ENCODE assay signal across 17 cellular contexts in genomic region chr16:57512296-57513001, GRCh38. TPM values are rescaled to one million over a fixed set of nuclear protein-coding genes. Genes with fewer than 3 reads are reported as not detected.
A peak's percentile ranks its signal among the peaks of the same experiment; 100 is the strongest.
DNase-seq lines count a peak whose midpoint lies in the region; ATAC-seq and TF ChIP-seq lines count a peak whose summit lies in the region.
"Had no signal": no experiment of that assay in that cellular context is flagged by ENCODE, and none has a peak within 500 bp of the region (broad histone marks: within the 10 kb centered on the region; RNA-seq: fewer than 3 reads in every experiment).

No MANE protein-coding gene starts in this region.

- peak overlapping the region; percentile 98 for H2AK5ac ChIP-seq in trophoblast cell (ENCODE audit: low read length)

- H2BK120ac ChIP-seq in trophoblast cell (ENCODE audit: insufficient read depth, low read length, poor library complexity) = peak overlapping the region; percentile 100

- H3K79me1 ChIP-seq in trophoblast cell (ENCODE audit: low read length) = peaks cover 82% of the 10 kb centered on the region

- intact Hi-C loops in right cardiac atrium (cut with DNase I) (loop anchor here in 2 of 4 donors (10.0 kb wide), 3 partner anchors 48 to 208 kb away; partner anchors contain the start of gene POLR2C (in 1 of the 2)), heart right ventricle (cut with DNase I) (loop anchor here in 2 of 10 donors (10.0 kb wide), 3 partner anchors 48 to 208 kb away; partner anchors contain the start of gene POLR2C (in 1 of the 2))

- peak overlapping the region; percentile 86 for H4K8ac ChIP-seq in trophoblast cell (ENCODE audit: low read depth, low read length)

- H3K36me3 ChIP-seq in heart right ventricle (peaks cover 0 to 49% (median 0%) of the 10 kb centered on the region in 9 donors), trophoblast cell (ENCODE audit: control insufficient read depth in 1 of 2, insufficient read depth in 2 of 2, low read length in 2 of 2) (peaks cover 0 to 5% of the 10 kb centered on the region in 2 experiments)

- H3K4me3 ChIP-seq in right cardiac atrium (ENCODE audit: low read length) = no peak overlapping the region
- H3K4me3 ChIP-seq in heart right ventricle = no peak overlapping the region
- no peak overlapping the region for H3K4me3 ChIP-seq in trophoblast cell (ENCODE audit: low read depth, low read length)
- H3K4me3 ChIP-seq: BLaER1 treated with 17β-estradiol and CSF1 and Interleukin-3, amounts not matched to agents 10 nM and 100 nM; PC-9 had no signal

- no peak overlapping the region for H3K4me2 ChIP-seq in trophoblast cell (ENCODE audit: low read length)
- H3K4me2 ChIP-seq: BLaER1 treated with 17β-estradiol and CSF1 and Interleukin-3, amounts not matched to agents 10 nM and 100 nM; PC-9 had no signal

- peak overlapping the region; percentile 53 for H2AFZ ChIP-seq in trophoblast cell (ENCODE audit: insufficient read depth, low read length, poor library complexity)
- H2AFZ ChIP-seq: PC-9 had no signal

- no peak for TF ChIP-seq CTCF in heart right ventricle (IDR thresholded peaks at IDR 0.05)

- H2BK12ac ChIP-seq in trophoblast cell (ENCODE audit: low read length) = peak overlapping the region; percentile 95

- H3K27ac ChIP-seq in right cardiac atrium (ENCODE audit: low read length) (no peak overlapping the region), heart right ventricle (no peak overlapping the region), trophoblast cell (ENCODE audit: low read depth, low read length) (peak overlapping the region; percentile 98)
- H3K27ac ChIP-seq: BLaER1 treated with 17β-estradiol and CSF1 and Interleukin-3, amounts not matched to agents 10 nM and 100 nM; PC-9 had no signal

- H3K27me3 ChIP-seq in right cardiac atrium (ENCODE audit: control insufficient read depth, insufficient read depth) (no peaks in the 10 kb centered on the region), heart right ventricle (no peaks in the 10 kb centered on the region), trophoblast cell (ENCODE audit: insufficient read depth, low read length) (no peaks in the 10 kb centered on the region)
- H3K27me3 ChIP-seq: BLaER1 treated with 17β-estradiol and CSF1 and Interleukin-3, amounts not matched to agents 10 nM and 100 nM had no signal

- ATAC-seq in right cardiac atrium = no peak
- no peak for ATAC-seq in heart right ventricle
- ATAC-seq in GM18520 (IDR thresholded peaks at IDR 0.05; ENCODE audit: unreplicated experiment) = no peak

- H3K23ac ChIP-seq in trophoblast cell (ENCODE audit: low read length) = no peak overlapping the region

- 95% methylated on average over 23 of the region's 23 CpGs for WGBS in right cardiac atrium
- WGBS in heart right ventricle, 2 donors = 94 to 96% methylated on average over 23 of the region's 23 CpGs
- WGBS in trophoblast cell (ENCODE audit: extremely low coverage, insufficient coverage, insufficient read length) = no CpG with 5 or more reads among the region's 23 CpGs

- peaks cover 37% of the 10 kb centered on the region for H3K79me2 ChIP-seq in trophoblast cell (ENCODE audit: control insufficient read depth, insufficient read depth, low read length, poor library complexity)

- DNase-seq in right cardiac atrium = peak; percentile 4 to 35 (median 23)
- DNase-seq in heart right ventricle = no peak
- peak; percentile 57 for DNase-seq in islet precursor cell
- DNase-seq in trophoblast cell = no peak
- no peak for DNase-seq in NCI-H2081 treated with DMSO at 0.1 percent for 48 hours (lab: John Stamatoyannopoulos, UW)
- DNase-seq in SHP77 (lab: John Stamatoyannopoulos, UW) = no peak
- DNase-seq: CD8-positive, alpha-beta memory T cell; DMS153; HFFc6; NCI-H1092; NCI-H146; NCI-H2081; NCI-H510A treated with DMSO at 0.1 percent for 48 hours; PC-9 had no signal

- peak overlapping the region; percentile 49 for H4K12ac ChIP-seq in trophoblast cell (ENCODE audit: low read depth, low read length)

- no peaks in the 10 kb centered on the region for H3K9me3 ChIP-seq in right cardiac atrium (ENCODE audit: control insufficient read depth, low read length)
- no peaks in the 10 kb centered on the region for H3K9me3 ChIP-seq in heart right ventricle
- no peaks in the 10 kb centered on the region for H3K9me3 ChIP-seq in trophoblast cell (ENCODE audit: insufficient read depth, low read depth, low read length)
- H3K9me3 ChIP-seq: BLaER1 treated with 17β-estradiol and CSF1 and Interleukin-3, amounts not matched to agents 10 nM and 100 nM had no signal

- H3K4ac ChIP-seq in trophoblast cell (ENCODE audit: low read depth, low read length) = peak overlapping the region; percentile 87

- H3K4me1 ChIP-seq in right cardiac atrium (ENCODE audit: control insufficient read depth, insufficient read depth, low read length) (no peaks in the 10 kb centered on the region), heart right ventricle (peaks cover 0 to 28% (median 9%) of the 10 kb centered on the region in 9 donors), trophoblast cell (ENCODE audit: control insufficient read depth in 1 of 2, insufficient read depth in 2 of 2, low read length in 2 of 2) (peaks cover 67 to 70% of the 10 kb centered on the region in 2 experiments)

- peak overlapping the region; percentile 94 for H2BK5ac ChIP-seq in trophoblast cell (ENCODE audit: low read depth, low read length, poor library complexity)

- peak overlapping the region; percentile 97 for H3K18ac ChIP-seq in trophoblast cell (ENCODE audit: low read length)

- peak overlapping the region; percentile 96 for H3K14ac ChIP-seq in trophoblast cell (ENCODE audit: low read length)

- H4K91ac ChIP-seq in trophoblast cell (ENCODE audit: low read depth, low read length) = peak overlapping the region; percentile 100

- no peak overlapping the region for H3K9ac ChIP-seq in trophoblast cell (ENCODE audit: low read length)
- H3K9ac ChIP-seq: BLaER1 treated with 17β-estradiol and CSF1 and Interleukin-3, amounts not matched to agents 10 nM and 100 nM had no signal

RNA-seq across cellular contexts. Expression of gene CCDC102A, which starts 23.9 kb away (rescaled TPM):
- total RNA-seq in right cardiac atrium = 10 to 100 TPM in 3 of 4 donors, 1 to 10 TPM in 1; 7.6 to 15.4 (median 11.0) TPM
- polyA plus RNA-seq in right cardiac atrium = 9.0 TPM
- total RNA-seq in heart right ventricle = 10 to 100 TPM in 1 of 10 donors, 1 to 10 TPM in 9; 3.1 to 10.2 (median 5.1) TPM
- 1 to 10 TPM; 3.7 to 5.9 TPM for polyA plus RNA-seq in heart right ventricle
- polyA plus RNA-seq in trophoblast cell (2013) = 7.7 and 8.5 TPM in 2 replicates

RNA-seq across cellular contexts. Expression of gene DOK4, which starts 26.2 kb away (rescaled TPM):
- total RNA-seq in right cardiac atrium = 10 to 100 TPM; 15.1 to 19.4 (median 16.5) TPM
- polyA plus RNA-seq in right cardiac atrium = 12.2 TPM
- 10 to 100 TPM in 2 of 10 donors, 1 to 10 TPM in 8; 3.6 to 10.7 (median 8.0) TPM for total RNA-seq in heart right ventricle
- polyA plus RNA-seq in heart right ventricle = 1 to 10 TPM; 5.9 to 9.1 TPM
- polyA plus RNA-seq in trophoblast cell (2013) = 407 and 429 TPM in 2 replicates

RNA-seq across cellular contexts. Expression of gene ADGRG5, which starts 30.0 kb away (rescaled TPM):
- under 1 TPM in 2 of 4 donors, not detected in 2; 0.11 to 0.29 TPM for total RNA-seq in right cardiac atrium
- 0.02 TPM for polyA plus RNA-seq in right cardiac atrium
- total RNA-seq in heart right ventricle = under 1 TPM in 5 of 10 donors, not detected in 5; 0.12 to 0.69 (median 0.61) TPM
- under 1 TPM in 1 of 2 donors, not detected in 1; 0.03 TPM for polyA plus RNA-seq in heart right ventricle
- polyA plus RNA-seq in trophoblast cell (2013) = 3.8 and 3.9 TPM in 2 replicates
- total RNA-seq: HFFc6, MCF 10A, PC-9 had no signal

RNA-seq across cellular contexts. Expression of gene POLR2C, which starts 50.0 kb away (rescaled TPM):
- total RNA-seq in right cardiac atrium (10 to 100 TPM; 36.9 to 47.7 (median 42.0) TPM), heart right ventricle (10 to 100 TPM; 40.2 to 56.7 (median 47.2) TPM)
- polyA plus RNA-seq in right cardiac atrium (36.8 TPM), heart right ventricle (10 to 100 TPM; 17.9 to 46.6 TPM)
- 49.8 and 50.6 TPM in 2 replicates for polyA plus RNA-seq in trophoblast cell (2013)

Comparison
In these comparisons a context has a peak if more than half of its experiments do, and no peak if none do; other contexts are left out.
1. DNase-seq: peak in right cardiac atrium (3 of 3) and islet precursor cell (single experiment); none in heart right ventricle (0 of 2), trophoblast cell (0 of 2), NCI-H2081 treated with DMSO at 0.1 percent for 48 hours (single experiment) and SHP77 (0 of 2).